In genomic region chr21:31184462-31184861, GRCh38 we compare ENCODE assay signal across 9 cellular contexts.
DNase-seq lines count a peak whose midpoint lies in the region; ATAC-seq lines count a peak whose summit lies in the region.
"Had no signal": no experiment of that assay in that cellular context is flagged by ENCODE, and none has a peak within 500 bp of the region (broad histone marks: within the 10 kb centered on the region; RNA-seq: fewer than 3 reads in every experiment).

No MANE protein-coding gene starts in this region.

- H3K4me1 Mint-ChIP-seq in T-cell: peaks cover 78 to 83% (median 80%) of the 10 kb centered on the region in 3 donors
- peaks cover 76% of the 10 kb centered on the region for H3K4me1 Mint-ChIP-seq in activated T-cell treated with anti-CD3 and anti-CD28 coated beads, Interleukin-2, amount 50 U/mL, for 4 hours (ENCODE audit: low read depth)

- DNase-seq in CD1c-positive myeloid dendritic cell (ENCODE audit: extremely low spot score) (peak; percentile 30), T-cell (peak; percentile 32 to 70 (median 56)), NCI-H1417 (lab: John Stamatoyannopoulos, UW) (no peak), NCI-H510A treated with DMSO at 0.1 percent for 48 hours (lab: John Stamatoyannopoulos, UW) (no peak)
- peak; percentile 66 for DNase-seq in activated T-cell treated with anti-CD3 and anti-CD28 coated beads, Interleukin-2, amount 50 U/mL, for 4 hours
- peak; percentile 59 to 74 for DNase-seq in stimulated activated CD4-positive, alpha-beta T cell treated with anti-CD3 and anti-CD28 coated beads, Interleukin-12 subunit alpha, Interleukin-12 subunit beta, amount 100 ng/mL, for 24 hours (ENCODE audit: low read depth in 2 of 2)
- DNase-seq: NCI-H2171 had no signal

- H3K36me3 Mint-ChIP-seq in T-cell: peaks cover 9% of the 10 kb centered on the region
- peaks cover 35% of the 10 kb centered on the region for H3K36me3 Mint-ChIP-seq in activated T-cell treated with anti-CD3 and anti-CD28 coated beads, Interleukin-2, amount 50 U/mL, for 4 hours (ENCODE audit: insufficient read depth)

- ATAC-seq in T-cell (replicated peaks in 1 of 4): peak; percentile 38 to 56 (median 48)
- peak; percentile 50 to 55 for ATAC-seq in activated T-cell treated with anti-CD3 and anti-CD28 coated beads, Interleukin-2, amount 50 U/mL, for 4 hours
- no peak for ATAC-seq in HG03108 (IDR thresholded peaks at IDR 0.05; ENCODE audit: unreplicated experiment)
- ATAC-seq in HG02973 (IDR thresholded peaks at IDR 0.05; ENCODE audit: unreplicated experiment): no peak

- peak overlapping the region; percentile 81 to 87 (median 86) for H3K4me3 Mint-ChIP-seq in T-cell
- peak overlapping the region; percentile 81 for H3K4me3 Mint-ChIP-seq in activated T-cell treated with anti-CD3 and anti-CD28 coated beads, Interleukin-2, amount 50 U/mL, for 4 hours

- CTCF ChIA-PET in T-cell (lab: Charles Lee): no interaction called here

- no peaks in the 10 kb centered on the region for H3K27me3 Mint-ChIP-seq in T-cell
- H3K27me3 Mint-ChIP-seq in activated T-cell treated with anti-CD3 and anti-CD28 coated beads, Interleukin-2, amount 50 U/mL, for 4 hours (ENCODE audit: low read depth): no peaks in the 10 kb centered on the region

- peak overlapping the region; percentile 95 to 97 for H3K27ac Mint-ChIP-seq in T-cell

- POLR2A ChIA-PET in T-cell (lab: Charles Lee): interaction anchor here in 1 of 2 donors (0.5 to 1.2 kb wide), 2 partner anchors 8 to 26 kb away, joined by 3 to 4 read pairs; no protein-coding TSS in a partner anchor

- H3K9me3 Mint-ChIP-seq in T-cell: no peaks in the 10 kb centered on the region
- no peaks in the 10 kb centered on the region for H3K9me3 Mint-ChIP-seq in activated T-cell treated with anti-CD3 and anti-CD28 coated beads, Interleukin-2, amount 50 U/mL, for 4 hours

Comparison
In these comparisons a context has a peak if more than half of its experiments do, and no peak if none do; other contexts are left out.
1. DNase-seq: peak in CD1c-positive myeloid dendritic cell (single experiment), T-cell (34 of 34), activated T-cell treated with anti-CD3 and anti-CD28 coated beads, Interleukin-2, amount 50 U/mL, for 4 hours (single experiment) and stimulated activated CD4-positive, alpha-beta T cell treated with anti-CD3 and anti-CD28 coated beads, Interleukin-12 subunit alpha, Interleukin-12 subunit beta, amount 100 ng/mL, for 24 hours (2 of 2); none in NCI-H1417 (0 of 3) and NCI-H510A treated with DMSO at 0.1 percent for 48 hours (single experiment).
2. ATAC-seq: peak in T-cell (4 of 4) and activated T-cell treated with anti-CD3 and anti-CD28 coated beads, Interleukin-2, amount 50 U/mL, for 4 hours (2 of 2); none in HG03108 (single experiment) and HG02973 (single experiment).